Comparison of ENCODE assay signal across 1 cellular context in the genomic region with DNA sequence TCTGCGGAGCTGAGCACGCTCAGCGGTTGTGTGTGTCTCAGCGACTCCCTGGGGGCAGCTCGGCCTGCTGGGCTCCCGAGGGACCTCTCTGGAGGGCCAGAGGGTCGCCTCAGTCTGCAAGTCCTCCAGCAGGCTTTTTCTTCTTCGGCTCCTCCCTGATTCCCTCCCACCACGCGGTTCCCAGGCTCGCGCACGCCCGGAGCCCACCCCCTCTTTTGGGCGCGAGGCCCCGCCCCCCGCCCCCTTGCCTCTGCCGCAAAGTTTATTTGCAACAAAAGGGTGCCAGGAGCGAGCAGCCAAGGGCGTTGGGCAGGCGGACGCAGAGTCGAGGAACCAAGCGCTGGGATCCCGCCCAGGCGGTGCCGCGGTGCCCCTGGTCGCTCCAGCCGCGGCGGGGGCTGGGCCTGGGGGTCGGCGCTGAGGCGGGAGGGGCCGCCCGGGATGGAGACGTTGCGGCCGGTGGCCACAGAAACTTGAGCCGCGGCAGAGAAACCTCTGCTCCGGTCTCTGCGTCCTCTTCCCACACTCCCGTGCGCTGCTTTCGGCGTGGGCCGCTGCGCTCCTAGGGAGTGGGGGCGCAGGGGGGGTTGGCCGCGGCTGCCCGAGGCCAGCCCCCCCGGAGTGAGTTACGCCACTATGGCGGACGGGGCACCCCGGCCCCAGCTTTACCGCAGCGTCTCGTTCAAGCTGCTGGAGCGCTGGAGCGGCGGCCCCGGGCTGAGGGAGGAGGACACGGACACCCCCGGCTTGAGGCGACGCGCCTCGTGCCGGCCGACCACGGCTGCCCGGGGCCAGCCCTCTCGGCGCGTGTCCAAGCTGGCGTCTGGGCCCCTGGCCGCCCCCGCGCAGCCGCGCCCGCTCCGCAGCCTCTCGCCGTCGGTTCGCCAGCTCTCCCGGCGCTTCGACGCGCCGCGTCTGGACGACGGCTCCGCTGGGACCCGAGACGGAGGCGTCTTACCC.
A peak's percentile ranks its signal among the peaks of the same experiment; 100 is the strongest.
TF ChIP-seq lines count a peak whose summit lies in the region.

Gene ARHGEF17, plus strand, starts transcription at position 274 of the 960 bp plus-strand sequence. Its CDS starts 363 bp downstream, at position 637.

TF ChIP-seq in HepG2, 621 proteins besides CTCF, POLR2A, EP300 and RAD21 (continued from another document and continues in another):
- TF ChIP-seq SNAPC4 (CRISPR knock-in tag; IDR thresholded peaks at IDR 0.05) (0 out of 2 replicates have a peak, but pooled peaks have one; percentile 18), SAP130 (CRISPR knock-in tag; IDR thresholded peaks at IDR 0.05; ENCODE audit: low read depth) (peak; percentile 61), SP5 (CRISPR knock-in tag; IDR thresholded peaks at IDR 0.05; ENCODE audit: borderline replicate concordance, low read depth) (no peak), HDAC2 (CRISPR knock-in tag; IDR thresholded peaks at IDR 0.05) (no peak; the same call in 1 of the 2 replicates), ZBTB20 (CRISPR knock-in tag; IDR thresholded peaks at IDR 0.05; ENCODE audit: borderline replicate concordance, low read depth) (no peak), FOXA3 (CRISPR knock-in tag; IDR thresholded peaks at IDR 0.05) (no peak), ZNF546 (CRISPR knock-in tag; conservative IDR thresholded peaks at IDR 0.05) (no peak), ZNF33B (CRISPR knock-in tag; IDR thresholded peaks at IDR 0.05) (0 out of 2 replicates have a peak, but pooled peaks have one; percentile 63), ZNF160 (CRISPR knock-in tag; IDR thresholded peaks at IDR 0.05) (no peak), KAT7 (CRISPR knock-in tag; IDR thresholded peaks at IDR 0.05; ENCODE audit: borderline replicate concordance) (no peak), XRCC5 (optimal IDR thresholded peaks at IDR 0.05; ENCODE audit: low read length) (no peak), THAP11 (CRISPR knock-in tag; IDR thresholded peaks at IDR 0.05) (peak; percentile 21; the same call in 1 of the 2 replicates), RAD51 (IDR thresholded peaks at IDR 0.05; ENCODE audit: borderline replicate concordance) (no peak), MED1 (CRISPR knock-in tag; IDR thresholded peaks at IDR 0.05) (peak; percentile 53; the same call in 1 of the 2 replicates), TFAP4 (IDR thresholded peaks at IDR 0.05; ENCODE audit: borderline replicate concordance, low read depth) (no peak), LBX2 (CRISPR knock-in tag; IDR thresholded peaks at IDR 0.05; ENCODE audit: borderline replicate concordance) (no peak), CEBPG (CRISPR knock-in tag; IDR thresholded peaks at IDR 0.05) (no peak), FOXM1 (CRISPR knock-in tag; IDR thresholded peaks at IDR 0.05) (no peak), ZNF800 (CRISPR knock-in tag; IDR thresholded peaks at IDR 0.05) (peak; percentile 26; the same call in 1 of the 2 replicates), NFKBIZ (CRISPR knock-in tag; IDR thresholded peaks at IDR 0.05) (no peak), ZNF772 (CRISPR knock-in tag; IDR thresholded peaks at IDR 0.05) (no peak), STAT5B (CRISPR knock-in tag; IDR thresholded peaks at IDR 0.05) (no peak), ZFP62 (CRISPR knock-in tag; IDR thresholded peaks at IDR 0.05) (no peak), FOSL2 (CRISPR knock-in tag; IDR thresholded peaks at IDR 0.05) (no peak), ZKSCAN1 (IDR thresholded peaks at IDR 0.05; ENCODE audit: low read length) (no peak), ZNF572 (CRISPR knock-in tag; IDR thresholded peaks at IDR 0.05) (no peak), ZNF34 (CRISPR knock-in tag; IDR thresholded peaks at IDR 0.05; ENCODE audit: borderline replicate concordance) (peak; percentile 40; the same call in 1 of the 2 replicates), MTA3 (CRISPR knock-in tag; IDR thresholded peaks at IDR 0.05) (no peak), THAP8 (CRISPR knock-in tag; IDR thresholded peaks at IDR 0.05; ENCODE audit: borderline replicate concordance) (peak; percentile 63; the same call in 1 of the 2 replicates), AKNA (CRISPR knock-in tag; IDR thresholded peaks at IDR 0.05; ENCODE audit: borderline replicate concordance) (no peak)
- TF ChIP-seq, protein P1, sequence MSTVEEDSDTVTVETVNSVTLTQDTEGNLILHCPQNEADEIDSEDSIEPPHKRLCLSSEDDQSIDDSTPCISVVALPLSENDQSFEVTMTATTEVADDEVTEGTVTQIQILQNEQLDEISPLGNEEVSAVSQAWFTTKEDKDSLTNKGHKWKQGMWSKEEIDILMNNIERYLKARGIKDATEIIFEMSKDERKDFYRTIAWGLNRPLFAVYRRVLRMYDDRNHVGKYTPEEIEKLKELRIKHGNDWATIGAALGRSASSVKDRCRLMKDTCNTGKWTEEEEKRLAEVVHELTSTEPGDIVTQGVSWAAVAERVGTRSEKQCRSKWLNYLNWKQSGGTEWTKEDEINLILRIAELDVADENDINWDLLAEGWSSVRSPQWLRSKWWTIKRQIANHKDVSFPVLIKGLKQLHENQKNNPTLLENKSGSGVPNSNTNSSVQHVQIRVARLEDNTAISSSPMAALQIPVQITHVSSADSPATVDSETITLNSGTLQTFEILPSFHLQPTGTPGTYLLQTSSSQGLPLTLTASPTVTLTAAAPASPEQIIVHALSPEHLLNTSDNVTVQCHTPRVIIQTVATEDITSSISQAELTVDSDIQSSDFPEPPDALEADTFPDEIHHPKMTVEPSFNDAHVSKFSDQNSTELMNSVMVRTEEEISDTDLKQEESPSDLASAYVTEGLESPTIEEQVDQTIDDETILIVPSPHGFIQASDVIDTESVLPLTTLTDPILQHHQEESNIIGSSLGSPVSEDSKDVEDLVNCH (CRISPR knock-in tag; IDR thresholded peaks at IDR 0.05) = no peak
- TF ChIP-seq, protein P2, sequence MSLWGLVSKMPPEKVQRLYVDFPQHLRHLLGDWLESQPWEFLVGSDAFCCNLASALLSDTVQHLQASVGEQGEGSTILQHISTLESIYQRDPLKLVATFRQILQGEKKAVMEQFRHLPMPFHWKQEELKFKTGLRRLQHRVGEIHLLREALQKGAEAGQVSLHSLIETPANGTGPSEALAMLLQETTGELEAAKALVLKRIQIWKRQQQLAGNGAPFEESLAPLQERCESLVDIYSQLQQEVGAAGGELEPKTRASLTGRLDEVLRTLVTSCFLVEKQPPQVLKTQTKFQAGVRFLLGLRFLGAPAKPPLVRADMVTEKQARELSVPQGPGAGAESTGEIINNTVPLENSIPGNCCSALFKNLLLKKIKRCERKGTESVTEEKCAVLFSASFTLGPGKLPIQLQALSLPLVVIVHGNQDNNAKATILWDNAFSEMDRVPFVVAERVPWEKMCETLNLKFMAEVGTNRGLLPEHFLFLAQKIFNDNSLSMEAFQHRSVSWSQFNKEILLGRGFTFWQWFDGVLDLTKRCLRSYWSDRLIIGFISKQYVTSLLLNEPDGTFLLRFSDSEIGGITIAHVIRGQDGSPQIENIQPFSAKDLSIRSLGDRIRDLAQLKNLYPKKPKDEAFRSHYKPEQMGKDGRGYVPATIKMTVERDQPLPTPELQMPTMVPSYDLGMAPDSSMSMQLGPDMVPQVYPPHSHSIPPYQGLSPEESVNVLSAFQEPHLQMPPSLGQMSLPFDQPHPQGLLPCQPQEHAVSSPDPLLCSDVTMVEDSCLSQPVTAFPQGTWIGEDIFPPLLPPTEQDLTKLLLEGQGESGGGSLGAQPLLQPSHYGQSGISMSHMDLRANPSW (CRISPR knock-in tag; IDR thresholded peaks at IDR 0.05; ENCODE audit: borderline replicate concordance) = no peak
- TF ChIP-seq, protein P3, sequence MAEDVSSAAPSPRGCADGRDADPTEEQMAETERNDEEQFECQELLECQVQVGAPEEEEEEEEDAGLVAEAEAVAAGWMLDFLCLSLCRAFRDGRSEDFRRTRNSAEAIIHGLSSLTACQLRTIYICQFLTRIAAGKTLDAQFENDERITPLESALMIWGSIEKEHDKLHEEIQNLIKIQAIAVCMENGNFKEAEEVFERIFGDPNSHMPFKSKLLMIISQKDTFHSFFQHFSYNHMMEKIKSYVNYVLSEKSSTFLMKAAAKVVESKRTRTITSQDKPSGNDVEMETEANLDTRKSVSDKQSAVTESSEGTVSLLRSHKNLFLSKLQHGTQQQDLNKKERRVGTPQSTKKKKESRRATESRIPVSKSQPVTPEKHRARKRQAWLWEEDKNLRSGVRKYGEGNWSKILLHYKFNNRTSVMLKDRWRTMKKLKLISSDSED (CRISPR knock-in tag; IDR thresholded peaks at IDR 0.05) = no peak
